ENCODE assay signal across 9 cellular contexts in the genomic region with DNA sequence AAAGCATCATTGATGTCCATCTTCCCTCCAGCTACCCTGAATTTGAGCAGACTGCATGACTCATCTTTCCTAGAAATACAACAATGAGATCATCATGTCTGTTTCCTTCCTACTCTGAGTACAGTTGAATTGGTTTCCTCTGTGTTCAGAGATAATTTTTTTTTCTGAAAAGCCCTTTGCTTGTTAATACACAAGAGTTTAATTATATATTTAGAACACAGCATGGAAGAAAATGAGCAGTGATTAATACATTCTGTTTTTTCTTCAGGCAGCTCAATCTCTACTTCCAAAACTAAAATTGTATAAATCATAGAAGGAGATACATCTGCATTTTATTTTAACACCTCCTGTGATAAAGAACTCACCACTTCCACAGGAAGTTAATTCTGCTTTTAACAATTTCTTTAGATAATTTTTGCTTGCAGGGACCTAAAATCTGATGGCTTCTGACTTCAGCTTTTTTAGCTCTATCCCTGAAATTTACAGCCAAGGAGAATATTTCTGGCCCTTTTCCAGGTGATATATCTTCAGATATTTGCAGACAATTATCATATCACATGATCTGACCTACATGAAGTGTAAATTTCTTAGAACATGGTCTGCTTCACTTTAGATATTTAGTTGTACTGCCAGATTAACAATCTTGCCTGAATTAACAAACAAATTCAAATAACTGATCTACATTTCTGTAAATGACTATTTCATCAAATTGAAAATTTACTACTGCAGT.
DNase-seq lines count a peak whose midpoint lies in the region; ATAC-seq and TF ChIP-seq lines count a peak whose summit lies in the region.
"Had no signal": no experiment of that assay in that cellular context is flagged by ENCODE, and none has a peak within 500 bp of the region (broad histone marks: within the 10 kb centered on the region; RNA-seq: fewer than 3 reads in every experiment).

No MANE protein-coding gene starts in this region.

- H3K27me3 Mint-ChIP-seq in activated naive CD4-positive, alpha-beta T cell treated with anti-CD3 and anti-CD28 coated beads, Interleukin-2, amount 10 ng/mL, durations not matched to agents 7 days and 5 days, result peaks cover 5% of the 10 kb centered on the region

- no peak for TF ChIP-seq CTCF in SK-N-SH (IDR thresholded peaks at IDR 0.05)
- TF ChIP-seq CTCF in fibroblast of villous mesenchyme (IDR thresholded peaks at IDR 0.05; ENCODE audit: insufficient read depth, low read depth, low read length), result no peak
- no peak for TF ChIP-seq CTCF in ascending aorta (IDR thresholded peaks at IDR 0.05)

- H3K4me1 ChIP-seq in SK-N-SH (ENCODE audit: control insufficient read depth in 1 of 2, insufficient read depth in 2 of 2, low read depth in 1 of 2, low read length in 1 of 2) (peaks cover 7 to 31% of the 10 kb centered on the region in 2 experiments), ascending aorta (no peaks in the 10 kb centered on the region)

- peaks cover 1% of the 10 kb centered on the region for H3K9me3 Mint-ChIP-seq in activated naive CD4-positive, alpha-beta T cell treated with anti-CD3 and anti-CD28 coated beads, Interleukin-2, amount 10 ng/mL, durations not matched to agents 7 days and 5 days
- H3K9me3 Mint-ChIP-seq: IgD-negative memory B cell had no signal

- peak overlapping the region; percentile 19 for H3K4me3 Mint-ChIP-seq in activated naive CD4-positive, alpha-beta T cell treated with anti-CD3 and anti-CD28 coated beads, Interleukin-2, amount 10 ng/mL, durations not matched to agents 7 days and 5 days
- H3K4me3 Mint-ChIP-seq: IgD-negative memory B cell had no signal

- intact Hi-C loops in ascending aorta (cut with DNase I), result no loop called here

- H3K4me3 ChIP-seq in SK-N-SH (ENCODE audit: low read depth in 2 of 2, low read length in 1 of 2) (no peak overlapping the region), fibroblast of villous mesenchyme (ENCODE audit: low read depth, low read length) (no peak overlapping the region), ascending aorta (no peak overlapping the region)

- H3K27me3 ChIP-seq in SK-N-SH (ENCODE audit: insufficient read depth) (no peaks in the 10 kb centered on the region), ascending aorta (no peaks in the 10 kb centered on the region)

- no peak overlapping the region for H3K9ac ChIP-seq in SK-N-SH

- H3K36me3 Mint-ChIP-seq in activated naive CD4-positive, alpha-beta T cell treated with anti-CD3 and anti-CD28 coated beads, Interleukin-2, amount 10 ng/mL, durations not matched to agents 7 days and 5 days, result peaks cover 14% of the 10 kb centered on the region

- H3K4me1 Mint-ChIP-seq in activated naive CD4-positive, alpha-beta T cell treated with anti-CD3 and anti-CD28 coated beads, Interleukin-2, amount 10 ng/mL, durations not matched to agents 7 days and 5 days, result peaks cover 42% of the 10 kb centered on the region

- no peaks in the 10 kb centered on the region for H3F3A ChIP-seq in SK-N-SH (replicated peaks; ENCODE audit: insufficient read depth)

- no peaks in the 10 kb centered on the region for H3K79me2 ChIP-seq in SK-N-SH (ENCODE audit: insufficient read depth)

- POLR2A ChIA-PET in SK-N-SH (lab: Yijun Ruan, JAX), result interaction anchor here (1.0 kb wide), 1 partner anchor 17 kb away, joined by 5 read pairs; no protein-coding TSS in a partner anchor

- H3K9me2 ChIP-seq in SK-N-SH, result no peaks in the 10 kb centered on the region

- H4K20me1 ChIP-seq in SK-N-SH (ENCODE audit: insufficient read depth), result no peaks in the 10 kb centered on the region

- H3K36me3 ChIP-seq in SK-N-SH (replicated peaks in 1 of 2; ENCODE audit: control insufficient read depth in 1 of 2, insufficient read depth in 2 of 2, low read length in 1 of 2) (no peaks in the 10 kb centered on the region), ascending aorta (no peaks in the 10 kb centered on the region)

- peak overlapping the region; percentile 74 for H3K27ac Mint-ChIP-seq in activated naive CD4-positive, alpha-beta T cell treated with anti-CD3 and anti-CD28 coated beads, Interleukin-2, amount 10 ng/mL, durations not matched to agents 7 days and 5 days
- H3K27ac Mint-ChIP-seq: IgD-negative memory B cell had no signal

- H2AFZ ChIP-seq in SK-N-SH (ENCODE audit: low read depth), result no peak overlapping the region

- TF ChIP-seq RAD21 in SK-N-SH (IDR thresholded peaks at IDR 0.05; ENCODE audit: low read length), result no peak

- CTCF ChIA-PET in activated naive CD4-positive, alpha-beta T cell treated with anti-CD3 and anti-CD28 coated beads, Interleukin-2, amount 10 ng/mL, durations not matched to agents 7 days and 5 days (lab: Charles Lee), result no interaction called here
- CTCF ChIA-PET in SK-N-SH (lab: Yijun Ruan, JAX), result interaction anchor here (1.0 to 4.5 kb wide), 6 partner anchors 8 to 245 kb away, joined by 3 to 24 read pairs (median 5); no protein-coding TSS in a partner anchor

- ATAC-seq in HG02885 (IDR thresholded peaks at IDR 0.05; ENCODE audit: poor library complexity, unreplicated experiment), result no peak

- peak overlapping the region; percentile 15; the same call in 1 of the 2 replicates for H3K4me2 ChIP-seq in SK-N-SH

- H3K9me3 ChIP-seq in SK-N-SH, result no peaks in the 10 kb centered on the region
- no peaks in the 10 kb centered on the region for H3K9me3 ChIP-seq in ascending aorta

- H3K27ac ChIP-seq in SK-N-SH (ENCODE audit: low read depth in 2 of 2, low read length in 1 of 2), result peak overlapping the region; percentile 33 to 98; a peak in 3 of 4 replicates
- no peak overlapping the region for H3K27ac ChIP-seq in ascending aorta

- peak; percentile 84 to 85 for TF ChIP-seq EP300 in SK-N-SH (IDR thresholded peaks at IDR 0.05; ENCODE audit: borderline replicate concordance in 1 of 2, low read depth in 1 of 2, low read length in 1 of 2)

- DNase-seq in activated naive CD4-positive, alpha-beta T cell treated with anti-CD3 and anti-CD28 coated beads, Interleukin-2, amount 10 ng/mL, durations not matched to agents 7 days and 5 days, result no peak
- no peak for DNase-seq in activated naive CD4-positive, alpha-beta T cell (lab: John Stamatoyannopoulos, UW)
- DNase-seq in SK-N-SH, result peak; percentile 55
- peak; percentile 47 for DNase-seq in fibroblast of villous mesenchyme (ENCODE audit: low read depth)
- DNase-seq in stromal cell of bone marrow (ENCODE audit: low read depth), result peak; percentile 48
- DNase-seq in ascending aorta (ENCODE audit: low spot score in 2 of 2), result no peak
- DNase-seq in DMS79 (lab: John Stamatoyannopoulos, UW), result no peak

TF ChIP-seq in SK-N-SH, 30 proteins besides CTCF, POLR2A, EP300 and RAD21 (continues in another document):
- TF ChIP-seq, protein P1, sequence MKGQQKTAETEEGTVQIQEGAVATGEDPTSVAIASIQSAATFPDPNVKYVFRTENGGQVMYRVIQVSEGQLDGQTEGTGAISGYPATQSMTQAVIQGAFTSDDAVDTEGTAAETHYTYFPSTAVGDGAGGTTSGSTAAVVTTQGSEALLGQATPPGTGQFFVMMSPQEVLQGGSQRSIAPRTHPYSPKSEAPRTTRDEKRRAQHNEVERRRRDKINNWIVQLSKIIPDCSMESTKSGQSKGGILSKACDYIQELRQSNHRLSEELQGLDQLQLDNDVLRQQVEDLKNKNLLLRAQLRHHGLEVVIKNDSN (IDR thresholded peaks at IDR 0.05; ENCODE audit: borderline replicate concordance, low read depth), result no peak
- TF ChIP-seq JUND (IDR thresholded peaks at IDR 0.05) (peak; percentile 98), CHD2 (IDR thresholded peaks at IDR 0.05; ENCODE audit: low read length, partially characterized antibody) (no peak), RCOR1 (IDR thresholded peaks at IDR 0.05; ENCODE audit: low read length) (peak; percentile 59), GABPA (IDR thresholded peaks at IDR 0.05; ENCODE audit: low read depth) (no peak), NRF1 (IDR thresholded peaks at IDR 0.05; ENCODE audit: low read depth, low read length) (no peak), FOXM1 (IDR thresholded peaks at IDR 0.05; ENCODE audit: low read depth) (no peak), FOSL2 (IDR thresholded peaks at IDR 0.05; ENCODE audit: borderline replicate concordance, low read depth) (peak; percentile 97), TEAD4 (IDR thresholded peaks at IDR 0.05; ENCODE audit: borderline replicate concordance, insufficient read depth) (0 out of 2 replicates have a peak, but pooled peaks have one; percentile 29), FOXJ3 (CRISPR knock-in tag; IDR thresholded peaks at IDR 0.05) (0 out of 2 replicates have a peak, but pooled peaks have one; percentile 13), RFX5 (IDR thresholded peaks at IDR 0.05; ENCODE audit: low read length) (peak; percentile 28; the same call in 1 of the 2 replicates)
- TF ChIP-seq, protein P2, sequence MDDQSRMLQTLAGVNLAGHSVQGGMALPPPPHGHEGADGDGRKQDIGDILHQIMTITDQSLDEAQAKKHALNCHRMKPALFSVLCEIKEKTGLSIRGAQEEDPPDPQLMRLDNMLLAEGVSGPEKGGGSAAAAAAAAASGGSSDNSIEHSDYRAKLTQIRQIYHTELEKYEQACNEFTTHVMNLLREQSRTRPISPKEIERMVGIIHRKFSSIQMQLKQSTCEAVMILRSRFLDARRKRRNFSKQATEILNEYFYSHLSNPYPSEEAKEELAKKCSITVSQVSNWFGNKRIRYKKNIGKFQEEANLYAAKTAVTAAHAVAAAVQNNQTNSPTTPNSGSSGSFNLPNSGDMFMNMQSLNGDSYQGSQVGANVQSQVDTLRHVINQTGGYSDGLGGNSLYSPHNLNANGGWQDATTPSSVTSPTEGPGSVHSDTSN (IDR thresholded peaks at IDR 0.05), result peak; percentile 85

Comparison
In these comparisons a context has a peak if more than half of its experiments do, and no peak if none do; other contexts are left out.
1. DNase-seq: peak in SK-N-SH (single experiment), fibroblast of villous mesenchyme (single experiment) and stromal cell of bone marrow (single experiment); none in activated naive CD4-positive, alpha-beta T cell treated with anti-CD3 and anti-CD28 coated beads, Interleukin-2, amount 10 ng/mL, durations not matched to agents 7 days and 5 days (single experiment), activated naive CD4-positive, alpha-beta T cell (0 of 4), ascending aorta (0 of 2) and DMS79 (single experiment).
2. H3K27ac ChIP-seq: peak in SK-N-SH (2 of 2); none in ascending aorta (0 of 2).